In genomic region chr20:57102160-57102559, GRCh38 we compare ENCODE assay signal across 26 cellular contexts.
"Had no signal": no experiment of that assay in that cellular context is flagged by ENCODE, and none has a peak within 500 bp of the region (broad histone marks: within the 10 kb centered on the region; RNA-seq: fewer than 3 reads in every experiment).

No MANE protein-coding gene starts in this region.

- H3K9me3 ChIP-seq: ascending aorta, SK-N-SH had no signal

- ATAC-seq: activated CD4-positive, alpha-beta T cell treated with anti-CD3 and anti-CD28 coated beads for 36 hours; activated T-cell treated with anti-CD3 and anti-CD28 coated beads, Interleukin-2, amount 50 U/mL, for 72 hours; Panc1 had no signal

- H3K27me3 ChIP-seq: ascending aorta, brain microvascular endothelial cell, SJCRH30 had no signal

- DNase-seq: activated CD4-positive, alpha-beta memory T cell treated with anti-CD3 and anti-CD28 coated beads, Interleukin-2, amount 10 ng/mL, durations not matched to agents 7 days and 5 days; activated CD4-positive, alpha-beta T cell treated with anti-CD3 and anti-CD28 coated beads for 36 hours; activated CD4-positive, alpha-beta T cell treated with anti-CD3 and anti-CD28 coated beads, Interleukin-2, amount 50 U/mL, for 1 hour; activated CD8-positive, alpha-beta memory T cell treated with anti-CD3 and anti-CD28 coated beads, Interleukin-2, amount 50 U/mL, for 4 hours; activated gamma-delta T cell treated with Interleukin-2 at 50 U/mL for 16 hours; activated T-cell treated with anti-CD3 and anti-CD28 coated beads, Interleukin-2, amount 50 U/mL, for 72 hours; brain microvascular endothelial cell; Karpas-422; MM.1S; NCI-H1105; NCI-H1436; NCI-H1694 treated with DMSO at 0.1 percent for 48 hours; NCI-H2029 treated with DMSO at 0.1 percent for 48 hours; NCI-H345; NCI-H510A; NCI-H526 treated with DMSO at 0.1 percent for 48 hours; NCI-H82; OCI-M1; Right ventricle myocardium superior; RPMI8226; SJCRH30; SK-N-SH; T-helper 1 cell; WERI-Rb-1 had no signal

- H3K4me3 ChIP-seq: ascending aorta, SJCRH30 had no signal

- H3K27ac ChIP-seq: ascending aorta, brain microvascular endothelial cell, SJCRH30, WERI-Rb-1 had no signal

- H3K36me3 ChIP-seq: ascending aorta, brain microvascular endothelial cell, SJCRH30, WERI-Rb-1 had no signal

- H3K4me1 ChIP-seq: ascending aorta had no signal
